27 cellular contexts compared by ENCODE assay signal in genomic region chr1:38512789-38513188, GRCh38.
A peak's percentile ranks its signal among the peaks of the same experiment; 100 is the strongest.
DNase-seq lines count a peak whose midpoint lies in the region; ATAC-seq and TF ChIP-seq lines count a peak whose summit lies in the region.
"Had no signal": no experiment of that assay in that cellular context is flagged by ENCODE, and none has a peak within 500 bp of the region (broad histone marks: within the 10 kb centered on the region; RNA-seq: fewer than 3 reads in every experiment).

No MANE protein-coding gene starts in this region.

- intact Hi-C loops in MCF 10A (cut with micrococcal nuclease) (loop anchor here (10.0 kb wide), 1 partner anchor 322 kb away; no protein-coding TSS in a partner anchor), breast epithelium (cut with DNase I; ENCODE audit: low total_unique reads) (no loop called here), left lung (cut with DNase I) (no loop called here)

- H3K27me3 ChIP-seq in breast epithelium, result peaks cover 0 to 6% of the 10 kb centered on the region in 2 donors
- peaks cover 3 to 8% of the 10 kb centered on the region in 2 donors for H3K27me3 ChIP-seq in left lung
- H3K27me3 ChIP-seq: BLaER1 had no signal

- TF ChIP-seq CTCF in MCF 10A (IDR thresholded peaks at IDR 0.05; ENCODE audit: unreplicated experiment) (no peak), breast epithelium (IDR thresholded peaks at IDR 0.05) (no peak), RWPE1 (conservative IDR thresholded peaks at IDR 0.05; ENCODE audit: low read depth) (no peak), left lung (IDR thresholded peaks at IDR 0.05) (no peak)

- H3K4me1 Mint-ChIP-seq in MCF 10A (ENCODE audit: insufficient read depth, unreplicated experiment), result no peaks in the 10 kb centered on the region
- H3K4me1 Mint-ChIP-seq: activated CD4-positive, alpha-beta T cell treated with anti-CD3 and anti-CD28 coated beads, Interleukin-2, amount 10 ng/mL, durations not matched to agents 7 days and 5 days; activated CD8-positive, alpha-beta memory T cell treated with anti-CD3 and anti-CD28 coated beads, Interleukin-2, amount 10 ng/mL, durations not matched to agents 7 days and 5 days; naive B cell had no signal

- CTCF ChIA-PET in MCF 10A (lab: Yijun Ruan, JAX) (interaction anchor here (0.6 to 1.6 kb wide), 4 partner anchors 14 to 305 kb away, joined by 3 to 6 read pairs (median 4); no protein-coding TSS in a partner anchor), RWPE1 (lab: Yijun Ruan, JAX) (interaction anchor here (0.6 to 0.7 kb wide), 2 partner anchors 15 to 640 kb away, joined by 4 read pairs; no protein-coding TSS in a partner anchor)

- H3K4me3 ChIP-seq in breast epithelium (no peak overlapping the region), left lung (no peak overlapping the region)
- H3K4me3 ChIP-seq: BLaER1, GM23338, thoracic aorta had no signal

- POLR2A ChIA-PET in MCF 10A (lab: Yijun Ruan, JAX), result no interaction called here
- POLR2A ChIA-PET in RWPE1 (lab: Yijun Ruan, JAX; ENCODE audit: low non-redundant PET), result interaction anchor here (1.0 kb wide), 1 partner anchor 72 kb away, joined by 4 read pairs; no protein-coding TSS in a partner anchor

- H3K4me1 ChIP-seq in breast epithelium (no peaks in the 10 kb centered on the region), left lung (peaks cover 4 to 13% of the 10 kb centered on the region in 2 donors)
- H3K4me1 ChIP-seq: BLaER1 had no signal

- peak; percentile 20 for DNase-seq in MCF 10A (ENCODE audit: unreplicated experiment)
- DNase-seq in breast epithelium (ENCODE audit: low spot score in 2 of 2), result no peak
- peak; percentile 25 for DNase-seq in RWPE1 (ENCODE audit: low spot score)
- no peak for DNase-seq in left lung
- DNase-seq in KG1 (lab: John Stamatoyannopoulos, UW), result no peak
- DNase-seq in C1 segment of cervical spinal cord (lab: John Stamatoyannopoulos, UW), result no peak
- DNase-seq: activated CD4-positive, alpha-beta T cell treated with anti-CD3 and anti-CD28 coated beads, Interleukin-2, amount 10 ng/mL, durations not matched to agents 7 days and 5 days; activated CD8-positive, alpha-beta memory T cell treated with anti-CD3 and anti-CD28 coated beads, Interleukin-2, amount 10 ng/mL, durations not matched to agents 7 days and 5 days; Calu3; cerebellar nuclear complex; kidney; mesenchymal stem cell; naive B cell; NCI-H146; NCI-H446 treated with DMSO at 0.1 percent for 48 hours; occipital lobe; retina; SK-N-SH; stimulated activated CD4-positive, alpha-beta T cell treated with anti-CD3 and anti-CD28 coated beads, Interleukin-4, amount 100 ng/mL, for 1 hour; stimulated activated naive CD4-positive, alpha-beta T cell; WERI-Rb-1 had no signal

- no TSS peak for BruUV-seq in MCF 10A (replicated peaks; lab: Mats Ljungman, UMichigan)

- ATAC-seq in left lung (peak; percentile 41), HG02623 (IDR thresholded peaks at IDR 0.05; ENCODE audit: unreplicated experiment) (no peak), HG03095 (IDR thresholded peaks at IDR 0.05; ENCODE audit: unreplicated experiment) (no peak)
- ATAC-seq: activated CD8-positive, alpha-beta memory T cell treated with anti-CD3 and anti-CD28 coated beads, Interleukin-2, amount 10 ng/mL, durations not matched to agents 7 days and 5 days; GM23338 had no signal

- TF ChIP-seq POLR2A in breast epithelium (IDR thresholded peaks at IDR 0.05), result no peak

- H3K4me3 Mint-ChIP-seq in MCF 10A (ENCODE audit: unreplicated experiment), result no peak overlapping the region
- H3K4me3 Mint-ChIP-seq: activated CD4-positive, alpha-beta T cell treated with anti-CD3 and anti-CD28 coated beads, Interleukin-2, amount 10 ng/mL, durations not matched to agents 7 days and 5 days; activated CD8-positive, alpha-beta memory T cell treated with anti-CD3 and anti-CD28 coated beads, Interleukin-2, amount 10 ng/mL, durations not matched to agents 7 days and 5 days; activated naive CD8-positive, alpha-beta T cell; GM23338; naive B cell had no signal

- no peak overlapping the region for H3K27ac Mint-ChIP-seq in MCF 10A (ENCODE audit: low read depth, unreplicated experiment)
- H3K27ac Mint-ChIP-seq: activated CD4-positive, alpha-beta T cell treated with anti-CD3 and anti-CD28 coated beads, Interleukin-2, amount 10 ng/mL, durations not matched to agents 7 days and 5 days; activated CD8-positive, alpha-beta memory T cell treated with anti-CD3 and anti-CD28 coated beads, Interleukin-2, amount 10 ng/mL, durations not matched to agents 7 days and 5 days; activated naive CD8-positive, alpha-beta T cell; GM23338; naive B cell had no signal

- H3K36me3 ChIP-seq in breast epithelium, result no peaks in the 10 kb centered on the region
- no peaks in the 10 kb centered on the region for H3K36me3 ChIP-seq in left lung
- H3K36me3 ChIP-seq: BLaER1, thoracic aorta, WERI-Rb-1 had no signal

- peaks cover 39% of the 10 kb centered on the region for H3K27me3 Mint-ChIP-seq in MCF 10A (ENCODE audit: insufficient read depth, unreplicated experiment)

- peaks cover 7% of the 10 kb centered on the region for H3K36me3 Mint-ChIP-seq in MCF 10A (ENCODE audit: insufficient read depth, unreplicated experiment)
- H3K36me3 Mint-ChIP-seq: activated CD8-positive, alpha-beta memory T cell treated with anti-CD3 and anti-CD28 coated beads, Interleukin-2, amount 10 ng/mL, durations not matched to agents 7 days and 5 days; activated naive CD8-positive, alpha-beta T cell had no signal

- H3K9me3 ChIP-seq in breast epithelium (no peaks in the 10 kb centered on the region), left lung (no peaks in the 10 kb centered on the region)
- H3K9me3 ChIP-seq: BLaER1, SK-N-SH, thoracic aorta had no signal

- H3K27ac ChIP-seq in breast epithelium (no peak overlapping the region), RWPE1 (peak overlapping the region; percentile 67), left lung (no peak overlapping the region)
- H3K27ac ChIP-seq: BLaER1, thoracic aorta, WERI-Rb-1 had no signal

- H3K9me3 Mint-ChIP-seq in MCF 10A (ENCODE audit: unreplicated experiment), result no peaks in the 10 kb centered on the region
- H3K9me3 Mint-ChIP-seq: activated CD4-positive, alpha-beta T cell treated with anti-CD3 and anti-CD28 coated beads, Interleukin-2, amount 10 ng/mL, durations not matched to agents 7 days and 5 days; GM23338; naive B cell had no signal

Comparison
In these comparisons a context has a peak if more than half of its experiments do, and no peak if none do; other contexts are left out.
1. DNase-seq: peak in MCF 10A (single experiment) and RWPE1 (single experiment); none in breast epithelium (0 of 2), left lung (0 of 2), KG1 (single experiment) and C1 segment of cervical spinal cord (0 of 14).